ENCODE assay signal across 2 cellular contexts in the genomic region with DNA sequence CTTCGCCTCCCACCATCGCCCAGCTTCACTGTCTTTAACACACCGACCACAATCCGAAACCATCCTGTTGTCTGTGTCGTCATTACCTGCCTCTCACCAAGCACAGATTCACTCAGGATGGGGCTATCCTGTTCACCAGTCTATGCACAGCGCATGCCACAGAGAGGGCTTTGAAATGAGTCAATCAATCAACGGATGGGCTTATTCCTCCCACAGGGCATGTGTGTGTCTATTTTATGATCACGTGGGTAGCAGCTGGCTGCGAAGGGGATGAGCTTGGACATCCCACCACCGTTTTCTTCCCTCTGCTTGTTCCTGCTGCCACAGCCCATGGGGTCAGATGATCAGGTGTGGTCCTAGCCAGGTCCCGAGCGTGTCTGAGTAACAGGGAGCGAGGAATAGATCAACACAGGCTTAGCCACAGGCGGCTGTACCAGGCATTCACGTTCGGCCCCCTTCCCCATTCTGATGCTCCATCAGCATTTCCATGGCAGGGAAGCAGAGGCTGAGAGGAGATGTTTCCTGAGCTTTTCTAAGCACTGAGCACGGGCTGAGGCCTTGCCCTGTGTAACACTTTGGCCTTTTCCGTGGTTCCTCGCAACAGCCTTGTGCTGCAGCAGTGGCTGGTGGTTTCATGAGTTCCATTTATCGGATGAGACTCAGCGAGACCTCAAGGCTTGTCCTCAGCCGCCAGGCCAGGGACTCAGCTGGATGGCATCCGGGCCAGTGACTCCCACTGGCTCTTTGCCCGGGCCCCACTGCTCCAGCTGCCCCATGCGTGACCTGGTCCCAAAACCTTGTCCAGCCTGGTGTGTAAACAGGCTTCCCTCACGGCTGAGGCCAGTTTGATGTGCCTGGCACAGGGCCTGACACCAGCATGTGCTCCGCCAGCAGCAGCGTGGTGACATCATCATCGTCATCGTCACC.
TF ChIP-seq lines count a peak whose summit lies in the region.

No MANE protein-coding gene starts in this region.

TF ChIP-seq in HCT116, 20 proteins besides CTCF, POLR2A, EP300 and RAD21:
- TF ChIP-seq, protein P1, sequence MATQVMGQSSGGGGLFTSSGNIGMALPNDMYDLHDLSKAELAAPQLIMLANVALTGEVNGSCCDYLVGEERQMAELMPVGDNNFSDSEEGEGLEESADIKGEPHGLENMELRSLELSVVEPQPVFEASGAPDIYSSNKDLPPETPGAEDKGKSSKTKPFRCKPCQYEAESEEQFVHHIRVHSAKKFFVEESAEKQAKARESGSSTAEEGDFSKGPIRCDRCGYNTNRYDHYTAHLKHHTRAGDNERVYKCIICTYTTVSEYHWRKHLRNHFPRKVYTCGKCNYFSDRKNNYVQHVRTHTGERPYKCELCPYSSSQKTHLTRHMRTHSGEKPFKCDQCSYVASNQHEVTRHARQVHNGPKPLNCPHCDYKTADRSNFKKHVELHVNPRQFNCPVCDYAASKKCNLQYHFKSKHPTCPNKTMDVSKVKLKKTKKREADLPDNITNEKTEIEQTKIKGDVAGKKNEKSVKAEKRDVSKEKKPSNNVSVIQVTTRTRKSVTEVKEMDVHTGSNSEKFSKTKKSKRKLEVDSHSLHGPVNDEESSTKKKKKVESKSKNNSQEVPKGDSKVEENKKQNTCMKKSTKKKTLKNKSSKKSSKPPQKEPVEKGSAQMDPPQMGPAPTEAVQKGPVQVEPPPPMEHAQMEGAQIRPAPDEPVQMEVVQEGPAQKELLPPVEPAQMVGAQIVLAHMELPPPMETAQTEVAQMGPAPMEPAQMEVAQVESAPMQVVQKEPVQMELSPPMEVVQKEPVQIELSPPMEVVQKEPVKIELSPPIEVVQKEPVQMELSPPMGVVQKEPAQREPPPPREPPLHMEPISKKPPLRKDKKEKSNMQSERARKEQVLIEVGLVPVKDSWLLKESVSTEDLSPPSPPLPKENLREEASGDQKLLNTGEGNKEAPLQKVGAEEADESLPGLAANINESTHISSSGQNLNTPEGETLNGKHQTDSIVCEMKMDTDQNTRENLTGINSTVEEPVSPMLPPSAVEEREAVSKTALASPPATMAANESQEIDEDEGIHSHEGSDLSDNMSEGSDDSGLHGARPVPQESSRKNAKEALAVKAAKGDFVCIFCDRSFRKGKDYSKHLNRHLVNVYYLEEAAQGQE (IDR thresholded peaks at IDR 0.05; ENCODE audit: low read depth): no peak
- TF ChIP-seq ZFX (IDR thresholded peaks at IDR 0.05) (no peak), SIN3A (IDR thresholded peaks at IDR 0.05; ENCODE audit: low read depth) (no peak), SP1 (IDR thresholded peaks at IDR 0.05; ENCODE audit: low read depth) (no peak)
- TF ChIP-seq, protein P2, sequence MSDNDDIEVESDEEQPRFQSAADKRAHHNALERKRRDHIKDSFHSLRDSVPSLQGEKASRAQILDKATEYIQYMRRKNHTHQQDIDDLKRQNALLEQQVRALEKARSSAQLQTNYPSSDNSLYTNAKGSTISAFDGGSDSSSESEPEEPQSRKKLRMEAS (IDR thresholded peaks at IDR 0.05): no peak

TF ChIP-seq in HepG2, 621 proteins besides CTCF, POLR2A, EP300 and RAD21:
- TF ChIP-seq ATF7 (IDR thresholded peaks at IDR 0.05): peak; percentile 48; the same call in 1 of the 2 replicates
- TF ChIP-seq ATF7 (CRISPR knock-in tag; IDR thresholded peaks at IDR 0.05): no peak
- no peak for TF ChIP-seq NAIF1 (CRISPR knock-in tag; IDR thresholded peaks at IDR 0.05; ENCODE audit: borderline replicate concordance)
- TF ChIP-seq, protein P3, sequence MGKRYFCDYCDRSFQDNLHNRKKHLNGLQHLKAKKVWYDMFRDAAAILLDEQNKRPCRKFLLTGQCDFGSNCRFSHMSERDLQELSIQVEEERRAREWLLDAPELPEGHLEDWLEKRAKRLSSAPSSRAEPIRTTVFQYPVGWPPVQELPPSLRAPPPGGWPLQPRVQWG (CRISPR knock-in tag; IDR thresholded peaks at IDR 0.05; ENCODE audit: borderline replicate concordance, low read depth): no peak
- TF ChIP-seq NPAS2 (CRISPR knock-in tag; IDR thresholded peaks at IDR 0.05; ENCODE audit: borderline replicate concordance): no peak
- TF ChIP-seq, protein P4, sequence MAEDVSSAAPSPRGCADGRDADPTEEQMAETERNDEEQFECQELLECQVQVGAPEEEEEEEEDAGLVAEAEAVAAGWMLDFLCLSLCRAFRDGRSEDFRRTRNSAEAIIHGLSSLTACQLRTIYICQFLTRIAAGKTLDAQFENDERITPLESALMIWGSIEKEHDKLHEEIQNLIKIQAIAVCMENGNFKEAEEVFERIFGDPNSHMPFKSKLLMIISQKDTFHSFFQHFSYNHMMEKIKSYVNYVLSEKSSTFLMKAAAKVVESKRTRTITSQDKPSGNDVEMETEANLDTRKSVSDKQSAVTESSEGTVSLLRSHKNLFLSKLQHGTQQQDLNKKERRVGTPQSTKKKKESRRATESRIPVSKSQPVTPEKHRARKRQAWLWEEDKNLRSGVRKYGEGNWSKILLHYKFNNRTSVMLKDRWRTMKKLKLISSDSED (CRISPR knock-in tag; IDR thresholded peaks at IDR 0.05): no peak
- TF ChIP-seq ZNF382 (CRISPR knock-in tag; IDR thresholded peaks at IDR 0.05; ENCODE audit: borderline replicate concordance): no peak
- peak; percentile 79 for TF ChIP-seq CREB1 (IDR thresholded peaks at IDR 0.05)
- TF ChIP-seq CREB1 (CRISPR knock-in tag; IDR thresholded peaks at IDR 0.05): no peak
